In genomic region chr20:9293145-9293544, GRCh38 we compare ENCODE assay signal across 2 cellular contexts.
TF ChIP-seq lines count a peak whose summit lies in the region.

No MANE protein-coding gene starts in this region.

TF ChIP-seq in HepG2, 621 proteins besides CTCF, POLR2A, EP300 and RAD21 (continued from another document and continues in another):
- TF ChIP-seq ZNF407 (CRISPR knock-in tag; IDR thresholded peaks at IDR 0.05; ENCODE audit: not compliant biosample characterization), result no peak
- no peak for TF ChIP-seq BCL3 (CRISPR knock-in tag; IDR thresholded peaks at IDR 0.05)
- TF ChIP-seq SNAPC5 (CRISPR knock-in tag; IDR thresholded peaks at IDR 0.05; ENCODE audit: borderline replicate concordance), result no peak
- no peak for TF ChIP-seq ZSCAN31 (CRISPR knock-in tag; IDR thresholded peaks at IDR 0.05; ENCODE audit: low read depth)
- TF ChIP-seq ATF7 (IDR thresholded peaks at IDR 0.05), result 0 out of 2 replicates have a peak, but pooled peaks have one; percentile 9
- TF ChIP-seq ATF7 (CRISPR knock-in tag; IDR thresholded peaks at IDR 0.05), result no peak
- TF ChIP-seq NONO (IDR thresholded peaks at IDR 0.05), result 0 out of 2 replicates have a peak, but pooled peaks have one; percentile 55
- no peak for TF ChIP-seq NONO (CRISPR knock-in tag; conservative IDR thresholded peaks at IDR 0.05)
- TF ChIP-seq ZNF737 (CRISPR knock-in tag; IDR thresholded peaks at IDR 0.05; ENCODE audit: borderline replicate concordance), result no peak
- no peak for TF ChIP-seq GTF2F1 (IDR thresholded peaks at IDR 0.05; ENCODE audit: low read length)
- TF ChIP-seq ZNF652 (CRISPR knock-in tag; IDR thresholded peaks at IDR 0.05; ENCODE audit: borderline replicate concordance, low read depth), result no peak
- 0 out of 2 replicates have a peak, but pooled peaks have one; percentile 14 for TF ChIP-seq FOXA1 (IDR thresholded peaks at IDR 0.05)
- no peak for TF ChIP-seq FOXA1 (CRISPR knock-in tag; IDR thresholded peaks at IDR 0.05)
- TF ChIP-seq MAX (IDR thresholded peaks at IDR 0.05), result no peak
- peak; percentile 95 for TF ChIP-seq IKZF1 (IDR thresholded peaks at IDR 0.05)
- 0 out of 2 replicates have a peak, but pooled peaks have one; percentile 12 for TF ChIP-seq RAD51 (IDR thresholded peaks at IDR 0.05; ENCODE audit: borderline replicate concordance)
- TF ChIP-seq TAF1 (CRISPR knock-in tag; IDR thresholded peaks at IDR 0.05), result no peak
- TF ChIP-seq YEATS4 (CRISPR knock-in tag; IDR thresholded peaks at IDR 0.05; ENCODE audit: borderline replicate concordance), result no peak
- no peak for TF ChIP-seq ZNF484 (CRISPR knock-in tag; IDR thresholded peaks at IDR 0.05; ENCODE audit: borderline replicate concordance, low read depth)
- TF ChIP-seq ZBTB1 (CRISPR knock-in tag; IDR thresholded peaks at IDR 0.05; ENCODE audit: borderline replicate concordance), result no peak
- TF ChIP-seq PLRG1 (conservative IDR thresholded peaks at IDR 0.05), result peak; percentile 72; the same call in 1 of the 2 replicates
- TF ChIP-seq NFRKB (IDR thresholded peaks at IDR 0.05), result 0 out of 2 replicates have a peak, but pooled peaks have one; percentile 6
- TF ChIP-seq ZNF879 (CRISPR knock-in tag; IDR thresholded peaks at IDR 0.05), result no peak
- TF ChIP-seq ZNF12 (CRISPR knock-in tag; IDR thresholded peaks at IDR 0.05), result no peak
- no peak for TF ChIP-seq ZNF570 (CRISPR knock-in tag; IDR thresholded peaks at IDR 0.05; ENCODE audit: borderline replicate concordance)
- no peak for TF ChIP-seq ZNF660 (CRISPR knock-in tag; IDR thresholded peaks at IDR 0.05; ENCODE audit: borderline replicate concordance, low read depth)

TF ChIP-seq in H1, 55 proteins besides CTCF, POLR2A, EP300 and RAD21 (continued from another document):
- TF ChIP-seq ATF3 (IDR thresholded peaks at IDR 0.05; ENCODE audit: insufficient read depth, low read depth, low read length) (no peak), HDAC2 (IDR thresholded peaks at IDR 0.05; ENCODE audit: borderline replicate concordance in 1 of 2, low read depth in 2 of 2, low read length in 2 of 2) (no peak), ATF2 (IDR thresholded peaks at IDR 0.05; ENCODE audit: low read length) (no peak), SRF (IDR thresholded peaks at IDR 0.05; ENCODE audit: low read depth, low read length) (no peak), TEAD4 (IDR thresholded peaks at IDR 0.05; ENCODE audit: low read depth, low read length) (no peak), MAFK (IDR thresholded peaks at IDR 0.05; ENCODE audit: low read depth, low read length) (no peak), SP1 (IDR thresholded peaks at IDR 0.05; ENCODE audit: low read depth, low read length) (no peak), TAF1 (IDR thresholded peaks at IDR 0.05; ENCODE audit: low read depth, low read length) (no peak), MAX (IDR thresholded peaks at IDR 0.05) (no peak), TAF7 (optimal IDR thresholded peaks at IDR 0.05; ENCODE audit: borderline replicate concordance, low read depth, low read length) (no peak), CREB1 (IDR thresholded peaks at IDR 0.05) (no peak), CBX8 (IDR thresholded peaks at IDR 0.05; ENCODE audit: borderline replicate concordance, low read depth, low read length) (no peak), ZNF274 (IDR thresholded peaks at IDR 0.05; ENCODE audit: borderline replicate concordance, extremely low read depth, low read length) (no peak), CHD7 (IDR thresholded peaks at IDR 0.05; ENCODE audit: insufficient replicate concordance, low read length) (no peak), RFX5 (IDR thresholded peaks at IDR 0.05; ENCODE audit: borderline replicate concordance, low read depth, low read length) (no peak), NRF1 (IDR thresholded peaks at IDR 0.05; ENCODE audit: low read depth, low read length) (no peak), SP4 (IDR thresholded peaks at IDR 0.05; ENCODE audit: low read length) (no peak), GTF2F1 (IDR thresholded peaks at IDR 0.05; ENCODE audit: borderline replicate concordance, low read depth, low read length) (no peak)
